In the genomic region with DNA sequence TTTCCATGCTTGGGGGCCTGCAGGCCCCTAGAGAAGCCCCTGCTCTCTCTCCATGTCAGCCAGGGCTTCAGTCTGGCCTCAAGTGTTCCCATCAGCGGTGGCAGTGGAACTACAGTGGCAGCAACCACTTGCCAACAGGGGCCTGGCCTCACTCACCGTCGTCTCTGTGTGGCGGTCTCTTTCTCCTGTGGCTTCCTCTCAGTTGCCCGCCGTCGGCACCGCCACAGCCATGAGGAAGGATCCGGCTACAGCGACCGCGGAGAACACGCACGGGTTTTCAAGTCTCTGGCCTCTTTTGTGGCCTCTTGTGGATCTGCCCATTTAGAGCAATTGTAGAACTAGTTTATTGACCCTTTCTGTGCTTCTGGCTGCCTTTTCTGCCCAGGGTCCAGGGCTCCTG, we compare ENCODE assay signal across 21 cellular contexts.
"Had no signal": no experiment of that assay in that cellular context is flagged by ENCODE, and none has a peak within 500 bp of the region (broad histone marks: within the 10 kb centered on the region; RNA-seq: fewer than 3 reads in every experiment).

No MANE protein-coding gene starts in this region.

- H3K36me3 ChIP-seq: pancreas, thyroid gland, vagina had no signal

- ATAC-seq: activated CD8-positive, alpha-beta memory T cell treated with anti-CD3 and anti-CD28 coated beads, Interleukin-2, amount 10 ng/mL, durations not matched to agents 7 days and 5 days; body of pancreas; gastrocnemius medialis; heart left ventricle; lower lobe of right lung; pancreas had no signal

- H3K4me3 ChIP-seq: body of pancreas, gastrocnemius medialis, heart left ventricle, lower lobe of right lung, pancreas, thyroid gland, vagina had no signal

- H3K27ac Mint-ChIP-seq: activated CD8-positive, alpha-beta memory T cell treated with anti-CD3 and anti-CD28 coated beads, Interleukin-2, amount 10 ng/mL, durations not matched to agents 7 days and 5 days; activated naive CD8-positive, alpha-beta T cell had no signal

- H3K9me3 Mint-ChIP-seq: central memory CD8-positive, alpha-beta T cell; naive B cell had no signal

- H3K27ac ChIP-seq: body of pancreas, gastrocnemius medialis, heart left ventricle, lower lobe of right lung, pancreas, thyroid gland, vagina had no signal

- H3K27me3 ChIP-seq: body of pancreas, gastrocnemius medialis, heart left ventricle, pancreas, thyroid gland, vagina had no signal

- H3K4me1 ChIP-seq: pancreas had no signal

- H3K4me3 Mint-ChIP-seq: activated CD8-positive, alpha-beta memory T cell treated with anti-CD3 and anti-CD28 coated beads, Interleukin-2, amount 10 ng/mL, durations not matched to agents 7 days and 5 days; activated naive CD8-positive, alpha-beta T cell; central memory CD8-positive, alpha-beta T cell had no signal

- H3K9me3 ChIP-seq: body of pancreas, gastrocnemius medialis, heart left ventricle, lower lobe of right lung, pancreas, thyroid gland, vagina had no signal

- DNase-seq: activated CD4-positive, alpha-beta T cell treated with anti-CD3 and anti-CD28 coated beads for 1 hour; activated CD4-positive, alpha-beta T cell treated with anti-CD3 and anti-CD28 coated beads, Interleukin-2, amount 50 U/mL, for 48 hours; activated CD8-positive, alpha-beta memory T cell treated with anti-CD3 and anti-CD28 coated beads, Interleukin-2, amount 10 ng/mL, durations not matched to agents 7 days and 5 days; activated gamma-delta T cell treated with Interleukin-2 at 50 U/mL for 16 hours; activated T-cell treated with anti-CD3 and anti-CD28 coated beads, Interleukin-2, amount 50 U/mL, for 48 hours; amygdala; body of pancreas; cortex of kidney; erythroblast; gastrocnemius medialis; heart left ventricle; lower lobe of right lung; midbrain; pancreas; small intestine; T-helper 9 cell; thyroid gland had no signal

- H3K27me3 Mint-ChIP-seq: activated CD8-positive, alpha-beta memory T cell treated with anti-CD3 and anti-CD28 coated beads, Interleukin-2, amount 10 ng/mL, durations not matched to agents 7 days and 5 days; activated naive CD8-positive, alpha-beta T cell; central memory CD8-positive, alpha-beta T cell; naive B cell had no signal
